1 cellular context compared by ENCODE assay signal in genomic region chr19:15113245-15114152, GRCh38.
TF ChIP-seq lines count a peak whose summit lies in the region.

No MANE protein-coding gene starts in this region.

TF ChIP-seq in SK-N-SH, 30 proteins besides CTCF, POLR2A, EP300 and RAD21 (continued from another document):
- TF ChIP-seq GABPA (IDR thresholded peaks at IDR 0.05; ENCODE audit: low read depth) (peak; percentile 63), MXI1 (IDR thresholded peaks at IDR 0.05; ENCODE audit: low read depth, low read length) (no peak), PBX3 (IDR thresholded peaks at IDR 0.05) (peak; percentile 14; the same call in 1 of the 2 replicates), NFIC (IDR thresholded peaks at IDR 0.05; ENCODE audit: borderline replicate concordance) (no peak)
